Comparison of ENCODE assay signal across 1 cellular context in genomic region chr20:54123587-54124180, GRCh38.
TF ChIP-seq lines count a peak whose summit lies in the region.

No MANE protein-coding gene starts in this region.

TF ChIP-seq in HepG2, 621 proteins besides CTCF, POLR2A, EP300 and RAD21 (continued from another document and continues in another):
- TF ChIP-seq, protein P1, sequence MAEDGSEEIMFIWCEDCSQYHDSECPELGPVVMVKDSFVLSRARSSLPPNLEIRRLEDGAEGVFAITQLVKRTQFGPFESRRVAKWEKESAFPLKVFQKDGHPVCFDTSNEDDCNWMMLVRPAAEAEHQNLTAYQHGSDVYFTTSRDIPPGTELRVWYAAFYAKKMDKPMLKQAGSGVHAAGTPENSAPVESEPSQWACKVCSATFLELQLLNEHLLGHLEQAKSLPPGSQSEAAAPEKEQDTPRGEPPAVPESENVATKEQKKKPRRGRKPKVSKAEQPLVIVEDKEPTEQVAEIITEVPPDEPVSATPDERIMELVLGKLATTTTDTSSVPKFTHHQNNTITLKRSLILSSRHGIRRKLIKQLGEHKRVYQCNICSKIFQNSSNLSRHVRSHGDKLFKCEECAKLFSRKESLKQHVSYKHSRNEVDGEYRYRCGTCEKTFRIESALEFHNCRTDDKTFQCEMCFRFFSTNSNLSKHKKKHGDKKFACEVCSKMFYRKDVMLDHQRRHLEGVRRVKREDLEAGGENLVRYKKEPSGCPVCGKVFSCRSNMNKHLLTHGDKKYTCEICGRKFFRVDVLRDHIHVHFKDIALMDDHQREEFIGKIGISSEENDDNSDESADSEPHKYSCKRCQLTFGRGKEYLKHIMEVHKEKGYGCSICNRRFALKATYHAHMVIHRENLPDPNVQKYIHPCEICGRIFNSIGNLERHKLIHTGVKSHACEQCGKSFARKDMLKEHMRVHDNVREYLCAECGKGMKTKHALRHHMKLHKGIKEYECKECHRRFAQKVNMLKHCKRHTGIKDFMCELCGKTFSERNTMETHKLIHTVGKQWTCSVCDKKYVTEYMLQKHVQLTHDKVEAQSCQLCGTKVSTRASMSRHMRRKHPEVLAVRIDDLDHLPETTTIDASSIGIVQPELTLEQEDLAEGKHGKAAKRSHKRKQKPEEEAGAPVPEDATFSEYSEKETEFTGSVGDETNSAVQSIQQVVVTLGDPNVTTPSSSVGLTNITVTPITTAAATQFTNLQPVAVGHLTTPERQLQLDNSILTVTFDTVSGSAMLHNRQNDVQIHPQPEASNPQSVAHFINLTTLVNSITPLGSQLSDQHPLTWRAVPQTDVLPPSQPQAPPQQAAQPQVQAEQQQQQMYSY (CRISPR knock-in tag; IDR thresholded peaks at IDR 0.05): peak; percentile 55; the same call in 1 of the 2 replicates
- no peak for TF ChIP-seq PLRG1 (conservative IDR thresholded peaks at IDR 0.05)
- peak; percentile 96 for TF ChIP-seq CREM (IDR thresholded peaks at IDR 0.05)
- TF ChIP-seq CREM (CRISPR knock-in tag; IDR thresholded peaks at IDR 0.05): no peak
- TF ChIP-seq TSC22D2 (CRISPR knock-in tag; IDR thresholded peaks at IDR 0.05; ENCODE audit: borderline replicate concordance): 0 out of 2 replicates have a peak, but pooled peaks have one; percentile 30
- peak; percentile 66; the same call in 1 of the 2 replicates for TF ChIP-seq ZNF275 (CRISPR knock-in tag; IDR thresholded peaks at IDR 0.05; ENCODE audit: borderline replicate concordance)
- peak; percentile 95 for TF ChIP-seq ATF6 (CRISPR knock-in tag; conservative IDR thresholded peaks at IDR 0.05)
- TF ChIP-seq YEATS2 (CRISPR knock-in tag; IDR thresholded peaks at IDR 0.05; ENCODE audit: borderline replicate concordance): peak; percentile 88; the same call in 1 of the 2 replicates
- TF ChIP-seq ZSCAN29 (CRISPR knock-in tag; conservative IDR thresholded peaks at IDR 0.05): 0 out of 2 replicates have a peak, but pooled peaks have one; percentile 71
- TF ChIP-seq ATF7-NPFF (CRISPR knock-in tag; IDR thresholded peaks at IDR 0.05; ENCODE audit: low read depth): peak; percentile 52
- TF ChIP-seq MED13 (CRISPR knock-in tag; IDR thresholded peaks at IDR 0.05): peak; percentile 98
- peak; percentile 72; the same call in 1 of the 2 replicates for TF ChIP-seq NFAT5 (CRISPR knock-in tag; IDR thresholded peaks at IDR 0.05)
- TF ChIP-seq MYPOP (CRISPR knock-in tag; IDR thresholded peaks at IDR 0.05): peak; percentile 86
- TF ChIP-seq HIVEP1 (CRISPR knock-in tag; IDR thresholded peaks at IDR 0.05): peak; percentile 84
- peak; percentile 77; the same call in 1 of the 2 replicates for TF ChIP-seq ZFP1 (CRISPR knock-in tag; IDR thresholded peaks at IDR 0.05)
- peak; percentile 12; the same call in 1 of the 2 replicates for TF ChIP-seq ZNF83 (CRISPR knock-in tag; IDR thresholded peaks at IDR 0.05; ENCODE audit: borderline replicate concordance)
- TF ChIP-seq SRSF4 (IDR thresholded peaks at IDR 0.05; ENCODE audit: low read depth, low read length, poor library complexity, severe bottlenecking): no peak
- TF ChIP-seq ZFX (CRISPR knock-in tag; IDR thresholded peaks at IDR 0.05; ENCODE audit: low read depth): peak; percentile 84
- TF ChIP-seq NKX3-1 (CRISPR knock-in tag; IDR thresholded peaks at IDR 0.05): peak; percentile 90; the same call in 1 of the 2 replicates
- TF ChIP-seq SMAD3 (CRISPR knock-in tag; IDR thresholded peaks at IDR 0.05): peak; percentile 97
- 0 out of 2 replicates have a peak, but pooled peaks have one; percentile 70 for TF ChIP-seq EEA1 (CRISPR knock-in tag; IDR thresholded peaks at IDR 0.05; ENCODE audit: borderline replicate concordance)
- TF ChIP-seq PRMT3 (CRISPR knock-in tag; IDR thresholded peaks at IDR 0.05; ENCODE audit: borderline replicate concordance, low read depth): peak; percentile 77; the same call in 1 of the 2 replicates
- peak; percentile 76 for TF ChIP-seq CBX1 (IDR thresholded peaks at IDR 0.05; ENCODE audit: low read depth)
- peak; percentile 76; the same call in 1 of the 2 replicates for TF ChIP-seq GFI1 (CRISPR knock-in tag; IDR thresholded peaks at IDR 0.05; ENCODE audit: borderline replicate concordance)
- TF ChIP-seq NR2C2 (CRISPR knock-in tag; IDR thresholded peaks at IDR 0.05; ENCODE audit: borderline replicate concordance): peak; percentile 79
- TF ChIP-seq, protein P2, sequence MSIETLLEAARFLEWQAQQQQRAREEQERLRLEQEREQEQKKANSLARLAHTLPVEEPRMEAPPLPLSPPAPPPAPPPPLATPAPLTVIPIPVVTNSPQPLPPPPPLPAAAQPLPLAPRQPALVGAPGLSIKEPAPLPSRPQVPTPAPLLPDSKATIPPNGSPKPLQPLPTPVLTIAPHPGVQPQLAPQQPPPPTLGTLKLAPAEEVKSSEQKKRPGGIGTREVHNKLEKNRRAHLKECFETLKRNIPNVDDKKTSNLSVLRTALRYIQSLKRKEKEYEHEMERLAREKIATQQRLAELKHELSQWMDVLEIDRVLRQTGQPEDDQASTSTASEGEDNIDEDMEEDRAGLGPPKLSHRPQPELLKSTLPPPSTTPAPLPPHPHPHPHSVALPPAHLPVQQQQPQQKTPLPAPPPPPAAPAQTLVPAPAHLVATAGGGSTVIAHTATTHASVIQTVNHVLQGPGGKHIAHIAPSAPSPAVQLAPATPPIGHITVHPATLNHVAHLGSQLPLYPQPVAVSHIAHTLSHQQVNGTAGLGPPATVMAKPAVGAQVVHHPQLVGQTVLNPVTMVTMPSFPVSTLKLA (IDR thresholded peaks at IDR 0.05): peak; percentile 74
- peak; percentile 99 for TF ChIP-seq FOSL2 (CRISPR knock-in tag; IDR thresholded peaks at IDR 0.05)
- TF ChIP-seq, protein P3, sequence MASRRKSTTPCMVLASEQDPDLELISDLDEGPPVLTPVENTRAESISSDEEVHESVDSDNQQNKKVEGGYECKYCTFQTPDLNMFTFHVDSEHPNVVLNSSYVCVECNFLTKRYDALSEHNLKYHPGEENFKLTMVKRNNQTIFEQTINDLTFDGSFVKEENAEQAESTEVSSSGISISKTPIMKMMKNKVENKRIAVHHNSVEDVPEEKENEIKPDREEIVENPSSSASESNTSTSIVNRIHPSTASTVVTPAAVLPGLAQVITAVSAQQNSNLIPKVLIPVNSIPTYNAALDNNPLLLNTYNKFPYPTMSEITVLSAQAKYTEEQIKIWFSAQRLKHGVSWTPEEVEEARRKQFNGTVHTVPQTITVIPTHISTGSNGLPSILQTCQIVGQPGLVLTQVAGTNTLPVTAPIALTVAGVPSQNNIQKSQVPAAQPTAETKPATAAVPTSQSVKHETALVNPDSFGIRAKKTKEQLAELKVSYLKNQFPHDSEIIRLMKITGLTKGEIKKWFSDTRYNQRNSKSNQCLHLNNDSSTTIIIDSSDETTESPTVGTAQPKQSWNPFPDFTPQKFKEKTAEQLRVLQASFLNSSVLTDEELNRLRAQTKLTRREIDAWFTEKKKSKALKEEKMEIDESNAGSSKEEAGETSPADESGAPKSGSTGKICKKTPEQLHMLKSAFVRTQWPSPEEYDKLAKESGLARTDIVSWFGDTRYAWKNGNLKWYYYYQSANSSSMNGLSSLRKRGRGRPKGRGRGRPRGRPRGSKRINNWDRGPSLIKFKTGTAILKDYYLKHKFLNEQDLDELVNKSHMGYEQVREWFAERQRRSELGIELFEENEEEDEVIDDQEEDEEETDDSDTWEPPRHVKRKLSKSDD (CRISPR knock-in tag; IDR thresholded peaks at IDR 0.05; ENCODE audit: low read depth): peak; percentile 87; the same call in 1 of the 2 replicates
- peak; percentile 62; the same call in 1 of the 2 replicates for TF ChIP-seq ZNF12 (CRISPR knock-in tag; IDR thresholded peaks at IDR 0.05)
- TF ChIP-seq SP2 (CRISPR knock-in tag; IDR thresholded peaks at IDR 0.05): no peak
- no peak for TF ChIP-seq HNRNPH1 (optimal IDR thresholded peaks at IDR 0.05; ENCODE audit: low read depth, low read length)
- peak; percentile 99 for TF ChIP-seq ARID5B (CRISPR knock-in tag; IDR thresholded peaks at IDR 0.05)
- TF ChIP-seq HMG20B (CRISPR knock-in tag; conservative IDR thresholded peaks at IDR 0.05): peak; percentile 69; the same call in 1 of the 2 replicates
- no peak for TF ChIP-seq ZNF230 (CRISPR knock-in tag; IDR thresholded peaks at IDR 0.05)
- 0 out of 2 replicates have a peak, but pooled peaks have one; percentile 51 for TF ChIP-seq ZNF343 (CRISPR knock-in tag; IDR thresholded peaks at IDR 0.05)
- TF ChIP-seq PAX8 (CRISPR knock-in tag; IDR thresholded peaks at IDR 0.05; ENCODE audit: borderline replicate concordance): no peak
- TF ChIP-seq THAP11 (CRISPR knock-in tag; IDR thresholded peaks at IDR 0.05): peak; percentile 86
